In the genomic region with DNA sequence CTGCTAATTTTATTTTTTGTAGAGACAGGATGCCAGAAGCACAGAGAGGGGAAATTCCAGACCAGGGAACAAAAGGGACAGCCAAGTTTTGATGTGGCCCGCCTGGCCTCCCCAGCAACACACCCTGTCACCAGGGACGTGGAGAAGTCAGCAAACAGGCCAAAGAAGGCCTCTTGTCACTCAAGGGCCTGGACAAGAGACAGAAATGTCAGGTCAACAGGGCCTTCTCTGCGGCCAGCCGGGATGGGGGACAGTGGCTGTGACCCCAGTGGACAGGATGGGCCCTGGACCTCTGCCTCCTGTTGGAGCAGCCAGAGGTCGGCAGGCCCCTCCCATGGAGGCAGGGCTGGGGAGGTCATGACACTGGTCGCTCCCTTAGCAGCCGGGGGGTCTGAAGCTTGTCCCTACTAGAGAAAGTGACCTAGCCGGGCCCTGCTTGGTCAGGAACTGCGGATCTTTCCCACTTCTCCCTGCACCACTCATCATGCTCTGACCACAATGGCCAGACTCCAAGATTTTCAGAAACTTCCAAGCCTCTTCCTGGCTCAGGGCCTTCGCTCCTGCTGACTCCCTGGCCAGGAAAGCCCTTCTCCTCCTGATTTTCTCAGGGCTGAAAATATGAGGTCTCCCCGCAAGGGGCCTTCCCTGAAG, we compare ENCODE assay signal across 7 cellular contexts. TPM values are rescaled to one million over a fixed set of nuclear protein-coding genes. Genes with fewer than 3 reads are reported as not detected.
DNase-seq lines count a peak whose midpoint lies in the region; ATAC-seq and TF ChIP-seq lines count a peak whose summit lies in the region.

No MANE protein-coding gene starts in this region.

- H3K36me3 ChIP-seq in mucosa of stomach (ENCODE audit: control insufficient read depth, insufficient read depth, low read length) (no peaks in the 10 kb centered on the region), upper lobe of right lung (no peaks in the 10 kb centered on the region)

- no peaks in the 10 kb centered on the region for H3K27me3 ChIP-seq in mucosa of stomach (ENCODE audit: control insufficient read depth, insufficient read depth, low read length)
- no peaks in the 10 kb centered on the region for H3K27me3 ChIP-seq in upper lobe of right lung

- DNase-seq in NCI-H446 treated with DMSO at 0.1 percent for 48 hours (lab: John Stamatoyannopoulos, UW) (peak; percentile 42), epithelial cell of prostate (ENCODE audit: low read depth, low spot score) (no peak), upper lobe of right lung (peak; percentile 81), GDM1 (lab: John Stamatoyannopoulos, UW) (no peak), UCSD-AML1 (lab: John Stamatoyannopoulos, UW; ENCODE audit: unreplicated experiment) (no peak), mesenteric fat pad (ENCODE audit: low spot score) (no peak)

- H3K9ac ChIP-seq in mucosa of stomach (ENCODE audit: low read length), result peak overlapping the region; percentile 52

- no peaks in the 10 kb centered on the region for H3K9me3 ChIP-seq in mucosa of stomach (ENCODE audit: control insufficient read depth, low read length)
- H3K9me3 ChIP-seq in upper lobe of right lung, result no peaks in the 10 kb centered on the region

- TF ChIP-seq CTCF in upper lobe of right lung (IDR thresholded peaks at IDR 0.05), result no peak

- peak; percentile 54 for ATAC-seq in upper lobe of right lung

- peak overlapping the region; percentile 53 for H3K27ac ChIP-seq in epithelial cell of prostate
- peak overlapping the region; percentile 88 for H3K27ac ChIP-seq in upper lobe of right lung

- intact Hi-C loops in upper lobe of right lung (cut with DNase I), result no loop called here

- H3K4me3 ChIP-seq in mucosa of stomach (ENCODE audit: low read length) (no peak overlapping the region), upper lobe of right lung (no peak overlapping the region)

- peaks cover 38% of the 10 kb centered on the region for H3K4me1 ChIP-seq in mucosa of stomach (ENCODE audit: control insufficient read depth, insufficient read depth, low read length)
- peaks cover 34% of the 10 kb centered on the region for H3K4me1 ChIP-seq in upper lobe of right lung

RNA-seq across cellular contexts. Expression of a gene that starts 9.2 kb away (rescaled TPM):
- 0.69 TPM for total RNA-seq in upper lobe of right lung
- 0.45 TPM for total RNA-seq in mesenteric fat pad

RNA-seq across cellular contexts. Expression of a gene that starts 49.2 kb away (rescaled TPM):
- 78.9 TPM for total RNA-seq in upper lobe of right lung
- total RNA-seq in mesenteric fat pad, result 10.0 TPM

Comparison
In these comparisons a context has a peak if more than half of its experiments do, and no peak if none do; other contexts are left out.
1. DNase-seq: peak in NCI-H446 treated with DMSO at 0.1 percent for 48 hours (single experiment) and upper lobe of right lung (single experiment); none in epithelial cell of prostate (single experiment), GDM1 (single experiment), UCSD-AML1 (single experiment) and mesenteric fat pad (single experiment).